Comparison of ENCODE assay signal across 1 cellular context in the genomic region with DNA sequence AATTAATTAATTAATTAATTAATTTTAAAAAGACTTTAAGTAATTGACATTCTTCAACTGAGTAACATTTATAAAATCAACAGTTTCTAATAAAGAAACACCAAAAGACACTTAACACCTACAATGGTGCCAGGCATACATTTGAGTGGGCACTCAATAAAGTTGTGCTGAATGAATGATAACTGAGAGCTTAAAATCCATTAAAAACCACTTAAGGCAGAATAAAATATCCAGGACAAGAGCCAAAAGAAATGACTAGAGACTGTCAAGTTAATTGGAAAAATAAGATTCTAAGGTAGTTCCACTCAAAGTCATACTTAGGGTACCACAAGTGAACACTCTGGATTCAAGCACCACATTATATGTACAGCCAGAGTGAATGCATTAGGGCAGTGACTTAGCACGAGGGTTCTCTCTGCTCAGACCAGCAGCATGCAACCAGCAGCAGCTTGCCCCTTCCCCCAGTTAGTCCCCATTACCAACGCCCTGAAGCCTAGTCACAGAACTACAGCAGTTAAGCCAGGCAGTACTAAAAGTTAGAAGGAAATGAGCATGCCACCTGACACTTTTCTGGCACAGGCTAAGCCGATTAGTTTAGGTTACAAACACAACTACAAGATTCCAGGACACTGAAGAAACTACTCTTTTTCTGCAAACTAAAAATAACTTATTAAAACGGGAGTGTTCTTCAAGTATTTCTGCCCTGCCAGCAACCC.
TF ChIP-seq lines count a peak whose summit lies in the region.

No MANE protein-coding gene starts in this region.

TF ChIP-seq in IMR-90, 13 proteins besides CTCF, POLR2A, EP300 and RAD21:
- no peak for TF ChIP-seq SMC3 (IDR thresholded peaks at IDR 0.05; ENCODE audit: low read depth, low read length)
- TF ChIP-seq, protein P1, sequence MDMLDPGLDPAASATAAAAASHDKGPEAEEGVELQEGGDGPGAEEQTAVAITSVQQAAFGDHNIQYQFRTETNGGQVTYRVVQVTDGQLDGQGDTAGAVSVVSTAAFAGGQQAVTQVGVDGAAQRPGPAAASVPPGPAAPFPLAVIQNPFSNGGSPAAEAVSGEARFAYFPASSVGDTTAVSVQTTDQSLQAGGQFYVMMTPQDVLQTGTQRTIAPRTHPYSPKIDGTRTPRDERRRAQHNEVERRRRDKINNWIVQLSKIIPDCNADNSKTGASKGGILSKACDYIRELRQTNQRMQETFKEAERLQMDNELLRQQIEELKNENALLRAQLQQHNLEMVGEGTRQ (IDR thresholded peaks at IDR 0.05; ENCODE audit: low read depth, low read length), result peak; percentile 10; the same call in 1 of the 2 replicates
